1 cellular context compared by ENCODE assay signal in the genomic region with DNA sequence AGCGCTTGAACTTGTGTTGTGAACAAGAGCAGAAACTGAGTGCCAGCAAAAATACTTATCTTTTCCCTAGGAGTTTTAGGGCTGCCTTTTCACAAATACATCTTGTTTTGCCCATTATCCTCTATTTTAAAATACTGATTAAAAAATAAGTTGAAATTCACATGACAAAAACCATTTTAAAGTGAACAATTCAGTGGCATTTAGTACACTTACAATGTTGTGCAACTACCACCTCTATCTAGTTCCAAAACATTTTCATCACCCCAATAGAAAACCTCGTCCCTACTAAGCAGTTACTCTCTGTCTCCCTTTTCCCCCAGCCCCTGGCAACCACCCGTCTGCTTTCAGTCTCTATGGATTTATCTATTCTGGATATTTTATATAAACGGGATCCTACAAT.
TF ChIP-seq lines count a peak whose summit lies in the region.

No MANE protein-coding gene starts in this region.

TF ChIP-seq in SK-N-SH, 30 proteins besides CTCF, POLR2A, EP300 and RAD21:
- TF ChIP-seq ZBTB33 (IDR thresholded peaks at IDR 0.05; ENCODE audit: borderline replicate concordance, low read depth) (no peak), FOXJ3 (CRISPR knock-in tag; IDR thresholded peaks at IDR 0.05) (no peak), ELF1 (IDR thresholded peaks at IDR 0.05) (no peak), IRF3 (IDR thresholded peaks at IDR 0.05; ENCODE audit: low read depth, low read length) (no peak), TEAD4 (IDR thresholded peaks at IDR 0.05; ENCODE audit: borderline replicate concordance, insufficient read depth) (no peak), SMC3 (IDR thresholded peaks at IDR 0.05; ENCODE audit: low read depth, low read length) (no peak), TCF12 (IDR thresholded peaks at IDR 0.05) (no peak), USF1 (IDR thresholded peaks at IDR 0.05; ENCODE audit: borderline replicate concordance, low read depth) (no peak), FOSL2 (IDR thresholded peaks at IDR 0.05; ENCODE audit: borderline replicate concordance, low read depth) (no peak), GABPA (IDR thresholded peaks at IDR 0.05; ENCODE audit: low read depth) (no peak), RFX5 (IDR thresholded peaks at IDR 0.05; ENCODE audit: low read length) (no peak), TAF1 (IDR thresholded peaks at IDR 0.05; ENCODE audit: borderline replicate concordance, low read depth, low read length) (no peak), EZH2phosphoT487 (IDR thresholded peaks at IDR 0.05; ENCODE audit: borderline replicate concordance, low read depth) (no peak), MEF2A (IDR thresholded peaks at IDR 0.05; ENCODE audit: borderline replicate concordance, low read depth) (no peak)
- TF ChIP-seq, protein P1, sequence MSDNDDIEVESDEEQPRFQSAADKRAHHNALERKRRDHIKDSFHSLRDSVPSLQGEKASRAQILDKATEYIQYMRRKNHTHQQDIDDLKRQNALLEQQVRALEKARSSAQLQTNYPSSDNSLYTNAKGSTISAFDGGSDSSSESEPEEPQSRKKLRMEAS (IDR thresholded peaks at IDR 0.05; ENCODE audit: low read depth), result no peak
- TF ChIP-seq, protein P2, sequence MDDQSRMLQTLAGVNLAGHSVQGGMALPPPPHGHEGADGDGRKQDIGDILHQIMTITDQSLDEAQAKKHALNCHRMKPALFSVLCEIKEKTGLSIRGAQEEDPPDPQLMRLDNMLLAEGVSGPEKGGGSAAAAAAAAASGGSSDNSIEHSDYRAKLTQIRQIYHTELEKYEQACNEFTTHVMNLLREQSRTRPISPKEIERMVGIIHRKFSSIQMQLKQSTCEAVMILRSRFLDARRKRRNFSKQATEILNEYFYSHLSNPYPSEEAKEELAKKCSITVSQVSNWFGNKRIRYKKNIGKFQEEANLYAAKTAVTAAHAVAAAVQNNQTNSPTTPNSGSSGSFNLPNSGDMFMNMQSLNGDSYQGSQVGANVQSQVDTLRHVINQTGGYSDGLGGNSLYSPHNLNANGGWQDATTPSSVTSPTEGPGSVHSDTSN (IDR thresholded peaks at IDR 0.05), result no peak
- TF ChIP-seq, protein P3, sequence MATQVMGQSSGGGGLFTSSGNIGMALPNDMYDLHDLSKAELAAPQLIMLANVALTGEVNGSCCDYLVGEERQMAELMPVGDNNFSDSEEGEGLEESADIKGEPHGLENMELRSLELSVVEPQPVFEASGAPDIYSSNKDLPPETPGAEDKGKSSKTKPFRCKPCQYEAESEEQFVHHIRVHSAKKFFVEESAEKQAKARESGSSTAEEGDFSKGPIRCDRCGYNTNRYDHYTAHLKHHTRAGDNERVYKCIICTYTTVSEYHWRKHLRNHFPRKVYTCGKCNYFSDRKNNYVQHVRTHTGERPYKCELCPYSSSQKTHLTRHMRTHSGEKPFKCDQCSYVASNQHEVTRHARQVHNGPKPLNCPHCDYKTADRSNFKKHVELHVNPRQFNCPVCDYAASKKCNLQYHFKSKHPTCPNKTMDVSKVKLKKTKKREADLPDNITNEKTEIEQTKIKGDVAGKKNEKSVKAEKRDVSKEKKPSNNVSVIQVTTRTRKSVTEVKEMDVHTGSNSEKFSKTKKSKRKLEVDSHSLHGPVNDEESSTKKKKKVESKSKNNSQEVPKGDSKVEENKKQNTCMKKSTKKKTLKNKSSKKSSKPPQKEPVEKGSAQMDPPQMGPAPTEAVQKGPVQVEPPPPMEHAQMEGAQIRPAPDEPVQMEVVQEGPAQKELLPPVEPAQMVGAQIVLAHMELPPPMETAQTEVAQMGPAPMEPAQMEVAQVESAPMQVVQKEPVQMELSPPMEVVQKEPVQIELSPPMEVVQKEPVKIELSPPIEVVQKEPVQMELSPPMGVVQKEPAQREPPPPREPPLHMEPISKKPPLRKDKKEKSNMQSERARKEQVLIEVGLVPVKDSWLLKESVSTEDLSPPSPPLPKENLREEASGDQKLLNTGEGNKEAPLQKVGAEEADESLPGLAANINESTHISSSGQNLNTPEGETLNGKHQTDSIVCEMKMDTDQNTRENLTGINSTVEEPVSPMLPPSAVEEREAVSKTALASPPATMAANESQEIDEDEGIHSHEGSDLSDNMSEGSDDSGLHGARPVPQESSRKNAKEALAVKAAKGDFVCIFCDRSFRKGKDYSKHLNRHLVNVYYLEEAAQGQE (IDR thresholded peaks at IDR 0.05; ENCODE audit: low read depth, low read length), result no peak
